20 cellular contexts compared by ENCODE assay signal in the genomic region with DNA sequence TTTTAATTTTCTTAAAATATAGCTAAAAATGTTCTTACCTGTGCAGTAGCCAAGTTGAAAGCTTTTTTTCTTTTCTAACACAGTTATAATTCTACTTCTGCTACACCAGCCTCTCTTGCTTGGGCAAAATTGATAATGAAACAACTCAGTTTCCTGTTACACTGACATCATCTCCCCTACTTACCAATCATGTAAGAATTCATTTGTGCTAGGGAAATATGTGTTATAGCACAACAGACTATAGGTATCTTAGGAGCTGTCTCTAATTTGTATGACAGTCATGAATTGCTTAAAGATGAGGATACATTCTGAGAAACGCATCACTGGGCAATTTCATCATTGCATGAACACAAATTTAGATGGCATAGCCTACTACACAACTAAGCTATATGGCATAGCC.
"Had no signal": no experiment of that assay in that cellular context is flagged by ENCODE, and none has a peak within 500 bp of the region (broad histone marks: within the 10 kb centered on the region; RNA-seq: fewer than 3 reads in every experiment).

No MANE protein-coding gene starts in this region.

- H3K4me3 ChIP-seq: dorsolateral prefrontal cortex, esophagus muscularis mucosa, right atrium auricular region, sigmoid colon, skin epidermis, stomach, thoracic aorta, transverse colon had no signal

- DNase-seq: cortex of kidney; dorsolateral prefrontal cortex; effector CD8-positive, alpha-beta T cell; immature natural killer cell; kidney; left colon; naive thymus-derived CD4-positive, alpha-beta T cell; nephron progenitor cell; sigmoid colon; stimulated activated CD4-positive, alpha-beta T cell treated with anti-CD3 and anti-CD28 coated beads, Interleukin-2, amount 100 ng/mL, for 24 hours; stimulated activated CD4-positive, alpha-beta T cell treated with anti-CD3 and anti-CD28 coated beads, Interleukin-4, amount 100 ng/mL, for 4 hours; stimulated activated naive B cell treated with anti-CD40 and anti-IgM and Interleukin-4, amounts not matched to agents 10 μg/mL and 1 μg/mL and 100 μg/mL, for 72 hours; stomach; substantia nigra; transverse colon had no signal

- H3K27me3 ChIP-seq: dorsolateral prefrontal cortex, esophagus muscularis mucosa, right atrium auricular region, sigmoid colon, stomach, transverse colon had no signal

- H3K4me1 ChIP-seq: right atrium auricular region, transverse colon had no signal

- H3K27ac ChIP-seq: dorsolateral prefrontal cortex, epithelial cell of prostate, esophagus muscularis mucosa, right atrium auricular region, sigmoid colon, skin epidermis, stomach, thoracic aorta, transverse colon had no signal

- H3K36me3 ChIP-seq: esophagus muscularis mucosa, right atrium auricular region, sigmoid colon, stomach, thoracic aorta, transverse colon had no signal

- ATAC-seq: left colon; naive thymus-derived CD4-positive, alpha-beta T cell; stimulated activated naive B cell treated with anti-CD40 and anti-IgM and Interleukin-4, amounts not matched to agents 10 μg/mL and 1 μg/mL and 100 μg/mL, for 72 hours had no signal

- FAIRE-seq: kidney had no signal
